In the genomic region with DNA sequence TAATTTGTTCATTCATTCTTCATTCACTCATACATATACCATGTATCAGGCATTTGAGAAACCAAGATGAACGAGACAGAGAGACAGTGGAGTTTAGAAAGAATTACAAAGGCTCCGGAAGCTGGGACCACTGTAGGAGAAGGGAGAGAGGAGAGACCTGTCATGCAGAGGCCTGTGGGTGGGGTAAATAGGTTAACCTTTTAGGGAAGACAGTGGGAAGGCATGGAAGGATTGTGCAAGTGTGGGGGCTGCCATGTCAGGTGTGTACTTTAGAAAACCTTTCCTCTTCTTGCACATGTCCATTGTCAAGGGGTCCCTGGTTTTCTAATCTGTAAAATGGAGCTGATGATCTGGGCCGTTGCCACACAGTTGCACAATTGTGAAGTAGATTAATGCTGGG, we compare ENCODE assay signal across 38 cellular contexts. TPM values are rescaled to one million over a fixed set of nuclear protein-coding genes. Genes with fewer than 3 reads are reported as not detected.
"Had no signal": no experiment of that assay in that cellular context is flagged by ENCODE, and none has a peak within 500 bp of the region (broad histone marks: within the 10 kb centered on the region; RNA-seq: fewer than 3 reads in every experiment).

No MANE protein-coding gene starts in this region.

- H3K9me3 ChIP-seq: ascending aorta had no signal

- ATAC-seq: activated CD4-positive, alpha-beta T cell treated with anti-CD3 and anti-CD28 coated beads for 36 hours; activated CD4-positive, CD25-positive, alpha-beta regulatory T cell treated with anti-CD3 and anti-CD28 coated beads, Interleukin-2, amount 50 U/mL, for 24 hours; activated CD8-positive, alpha-beta memory T cell treated with anti-CD3 and anti-CD28 coated beads, Interleukin-2, amount 10 ng/mL, durations not matched to agents 7 days and 5 days; activated CD8-positive, alpha-beta T cell treated with anti-CD3 and anti-CD28 coated beads, Interleukin-2, amount 10 ng/mL, durations not matched to agents 7 days and 5 days; activated naive CD8-positive, alpha-beta T cell treated with anti-CD3 and anti-CD28 coated beads, Interleukin-2, amount 50 U/mL, for 24 hours had no signal

- H3K27me3 ChIP-seq: ascending aorta, cardiac muscle cell had no signal

- H3K9me3 Mint-ChIP-seq: activated CD4-positive, alpha-beta memory T cell treated with anti-CD3 and anti-CD28 coated beads, Interleukin-2, amount 10 ng/mL, durations not matched to agents 7 days and 5 days; activated CD4-positive, alpha-beta T cell treated with anti-CD3 and anti-CD28 coated beads, Interleukin-2, amount 10 ng/mL, durations not matched to agents 7 days and 5 days; activated naive CD4-positive, alpha-beta T cell treated with anti-CD3 and anti-CD28 coated beads, Interleukin-2, amount 10 ng/mL, durations not matched to agents 7 days and 5 days; activated naive CD4-positive, alpha-beta T cell treated with anti-CD3 and anti-CD28 coated beads, Interleukin-2, amount 50 U/mL, for 24 hours; activated naive CD8-positive, alpha-beta T cell treated with anti-CD3 and anti-CD28 coated beads, Interleukin-2, amount 10 ng/mL, durations not matched to agents 7 days and 5 days; activated naive CD8-positive, alpha-beta T cell treated with anti-CD3 and anti-CD28 coated beads, Interleukin-2, amount 50 U/mL, for 24 hours; activated T-cell treated with anti-CD3 and anti-CD28 coated beads, Interleukin-2, amount 50 U/mL, for 24 hours; activated T-helper 2 cell treated with anti-CD3 and anti-CD28 coated beads, Interferon-gamma antibody, Interleukin-2, Interleukin-4, amounts not matched to agents 10 μg/mL and 5 μg/mL and 100 μg/mL, durations not matched to agents 14 hours and 24 hours and 36 hours; central memory CD8-positive, alpha-beta T cell; T-helper 1 cell treated with Interleukin-12 subunit alpha and Interleukin-12 subunit beta and Interleukin-4 antibody, amounts not matched to agents 30 μg/mL and 1 μg/mL, for 36 hours; T-helper 2 cell treated with Interferon-gamma antibody and Interleukin-4, amounts not matched to agents 5 μg/mL and 100 μg/mL, for 36 hours had no signal

- H3K4me3 ChIP-seq: ascending aorta, cardiac muscle cell had no signal

- FAIRE-seq: bronchial epithelial cell, TTC549 had no signal

- H3K27ac ChIP-seq: ascending aorta, cardiac muscle cell, VCaP had no signal

- H3K4me1 Mint-ChIP-seq: activated CD4-positive, alpha-beta memory T cell treated with anti-CD3 and anti-CD28 coated beads, Interleukin-2, amount 10 ng/mL, durations not matched to agents 7 days and 5 days; activated CD4-positive, alpha-beta T cell treated with anti-CD3 and anti-CD28 coated beads for 36 hours; activated CD4-positive, alpha-beta T cell treated with anti-CD3 and anti-CD28 coated beads, Interleukin-2, amount 10 ng/mL, durations not matched to agents 7 days and 5 days; activated CD8-positive, alpha-beta memory T cell treated with anti-CD3 and anti-CD28 coated beads, Interleukin-2, amount 10 ng/mL, durations not matched to agents 7 days and 5 days; activated naive CD4-positive, alpha-beta T cell treated with anti-CD3 and anti-CD28 coated beads, Interleukin-2, amount 10 ng/mL, durations not matched to agents 7 days and 5 days; activated naive CD4-positive, alpha-beta T cell treated with anti-CD3 and anti-CD28 coated beads, Interleukin-2, amount 50 U/mL, for 24 hours; activated naive CD8-positive, alpha-beta T cell treated with anti-CD3 and anti-CD28 coated beads, Interleukin-2, amount 50 U/mL, for 24 hours; central memory CD8-positive, alpha-beta T cell had no signal

- H3K36me3 Mint-ChIP-seq: activated CD8-positive, alpha-beta memory T cell treated with anti-CD3 and anti-CD28 coated beads, Interleukin-2, amount 10 ng/mL, durations not matched to agents 7 days and 5 days; activated naive CD4-positive, alpha-beta T cell treated with anti-CD3 and anti-CD28 coated beads, Interleukin-2, amount 10 ng/mL, durations not matched to agents 7 days and 5 days; activated naive CD4-positive, alpha-beta T cell treated with anti-CD3 and anti-CD28 coated beads, Interleukin-2, amount 50 U/mL, for 24 hours; activated naive CD8-positive, alpha-beta T cell; activated naive CD8-positive, alpha-beta T cell treated with anti-CD3 and anti-CD28 coated beads, Interleukin-2, amount 10 ng/mL, durations not matched to agents 7 days and 5 days; brain had no signal

- H3K4me3 Mint-ChIP-seq: activated CD4-positive, alpha-beta memory T cell treated with anti-CD3 and anti-CD28 coated beads, Interleukin-2, amount 10 ng/mL, durations not matched to agents 7 days and 5 days; activated CD4-positive, alpha-beta T cell treated with anti-CD3 and anti-CD28 coated beads for 36 hours; activated CD4-positive, alpha-beta T cell treated with anti-CD3 and anti-CD28 coated beads, Interleukin-2, amount 10 ng/mL, durations not matched to agents 7 days and 5 days; activated CD8-positive, alpha-beta memory T cell treated with anti-CD3 and anti-CD28 coated beads, Interleukin-2, amount 10 ng/mL, durations not matched to agents 7 days and 5 days; activated CD8-positive, alpha-beta T cell treated with anti-CD3 and anti-CD28 coated beads, Interleukin-2, amount 10 ng/mL, durations not matched to agents 7 days and 5 days; activated naive CD4-positive, alpha-beta T cell treated with anti-CD3 and anti-CD28 coated beads, Interleukin-2, amount 10 ng/mL, durations not matched to agents 7 days and 5 days; activated naive CD4-positive, alpha-beta T cell treated with anti-CD3 and anti-CD28 coated beads, Interleukin-2, amount 50 U/mL, for 24 hours; activated naive CD8-positive, alpha-beta T cell; activated naive CD8-positive, alpha-beta T cell treated with anti-CD3 and anti-CD28 coated beads, Interleukin-2, amount 10 ng/mL, durations not matched to agents 7 days and 5 days; activated naive CD8-positive, alpha-beta T cell treated with anti-CD3 and anti-CD28 coated beads, Interleukin-2, amount 50 U/mL, for 24 hours; activated T-cell treated with anti-CD3 and anti-CD28 coated beads, Interleukin-2, amount 50 U/mL, for 24 hours; brain; central memory CD8-positive, alpha-beta T cell; T-helper 1 cell treated with Interleukin-12 subunit alpha and Interleukin-12 subunit beta and Interleukin-4 antibody, amounts not matched to agents 30 μg/mL and 1 μg/mL, for 36 hours; T-helper 2 cell treated with Interferon-gamma antibody and Interleukin-4, amounts not matched to agents 5 μg/mL and 100 μg/mL, for 36 hours had no signal

- H3K27ac Mint-ChIP-seq: activated CD4-positive, alpha-beta memory T cell treated with anti-CD3 and anti-CD28 coated beads, Interleukin-2, amount 10 ng/mL, durations not matched to agents 7 days and 5 days; activated CD4-positive, alpha-beta T cell treated with anti-CD3 and anti-CD28 coated beads for 36 hours; activated CD4-positive, alpha-beta T cell treated with anti-CD3 and anti-CD28 coated beads, Interleukin-2, amount 10 ng/mL, durations not matched to agents 7 days and 5 days; activated CD8-positive, alpha-beta memory T cell treated with anti-CD3 and anti-CD28 coated beads, Interleukin-2, amount 10 ng/mL, durations not matched to agents 7 days and 5 days; activated CD8-positive, alpha-beta T cell treated with anti-CD3 and anti-CD28 coated beads, Interleukin-2, amount 10 ng/mL, durations not matched to agents 7 days and 5 days; activated naive CD4-positive, alpha-beta T cell treated with anti-CD3 and anti-CD28 coated beads, Interleukin-2, amount 10 ng/mL, durations not matched to agents 7 days and 5 days; activated naive CD4-positive, alpha-beta T cell treated with anti-CD3 and anti-CD28 coated beads, Interleukin-2, amount 50 U/mL, for 24 hours; activated naive CD8-positive, alpha-beta T cell; activated naive CD8-positive, alpha-beta T cell treated with anti-CD3 and anti-CD28 coated beads, Interleukin-2, amount 10 ng/mL, durations not matched to agents 7 days and 5 days; activated naive CD8-positive, alpha-beta T cell treated with anti-CD3 and anti-CD28 coated beads, Interleukin-2, amount 50 U/mL, for 24 hours; activated T-cell treated with anti-CD3 and anti-CD28 coated beads, Interleukin-2, amount 50 U/mL, for 24 hours; activated T-helper 2 cell treated with anti-CD3 and anti-CD28 coated beads, Interferon-gamma antibody, Interleukin-2, Interleukin-4, amounts not matched to agents 10 μg/mL and 5 μg/mL and 100 μg/mL, durations not matched to agents 14 hours and 24 hours and 36 hours; T-helper 1 cell treated with Interleukin-12 subunit alpha and Interleukin-12 subunit beta and Interleukin-4 antibody, amounts not matched to agents 30 μg/mL and 1 μg/mL, for 36 hours; T-helper 2 cell treated with Interferon-gamma antibody and Interleukin-4, amounts not matched to agents 5 μg/mL and 100 μg/mL, for 36 hours had no signal

- H3K36me3 ChIP-seq: ascending aorta, cardiac muscle cell had no signal

- H3K4me1 ChIP-seq: ascending aorta had no signal

- DNase-seq: activated CD4-positive, alpha-beta memory T cell treated with anti-CD3 and anti-CD28 coated beads, Interleukin-2, amount 10 ng/mL, durations not matched to agents 7 days and 5 days; activated CD4-positive, alpha-beta T cell treated with anti-CD3 and anti-CD28 coated beads for 1 hour; activated CD4-positive, alpha-beta T cell treated with anti-CD3 and anti-CD28 coated beads for 36 hours; activated CD4-positive, alpha-beta T cell treated with anti-CD3 and anti-CD28 coated beads for 48 hours; activated CD4-positive, alpha-beta T cell treated with anti-CD3 and anti-CD28 coated beads, Interleukin-2, amount 10 ng/mL, durations not matched to agents 7 days and 5 days; activated CD4-positive, alpha-beta T cell treated with anti-CD3 and anti-CD28 coated beads, Interleukin-2, amount 50 U/mL, for 48 hours; activated CD4-positive, CD25-positive, alpha-beta regulatory T cell; activated CD8-positive, alpha-beta memory T cell treated with anti-CD3 and anti-CD28 coated beads for 24 hours; activated CD8-positive, alpha-beta memory T cell treated with anti-CD3 and anti-CD28 coated beads, Interleukin-2, amount 10 ng/mL, durations not matched to agents 7 days and 5 days; activated CD8-positive, alpha-beta memory T cell treated with anti-CD3 and anti-CD28 coated beads, Interleukin-2, amount 50 U/mL, for 48 hours; activated CD8-positive, alpha-beta T cell treated with anti-CD3 and anti-CD28 coated beads, Interleukin-2, amount 10 ng/mL, durations not matched to agents 7 days and 5 days; activated effector memory CD4-positive, alpha-beta T cell treated with Interleukin-2 at 50 U/mL for 16 hours; activated gamma-delta T cell; activated naive CD4-positive, alpha-beta T cell treated with anti-CD3 and anti-CD28 coated beads, Interleukin-2, amount 10 ng/mL, durations not matched to agents 7 days and 5 days; activated naive CD4-positive, alpha-beta T cell treated with Interleukin-2 at 50 U/mL for 16 hours; activated naive CD8-positive, alpha-beta T cell treated with anti-CD3 and anti-CD28 coated beads, Interleukin-2, amount 10 ng/mL, durations not matched to agents 7 days and 5 days; activated naive CD8-positive, alpha-beta T cell treated with anti-CD3 and anti-CD28 coated beads, Interleukin-2, amount 50 U/mL, for 24 hours; activated T-cell treated with anti-CD3 and anti-CD28 coated beads, Interleukin-2, amount 50 U/mL, for 24 hours; activated T-cell treated with anti-CD3 and anti-CD28 coated beads, Interleukin-2, amount 50 U/mL, for 48 hours; amygdala; anterior cingulate cortex; cerebellar nuclear complex; T-helper 1 cell; T-helper 2 cell; T-helper 9 cell had no signal

RNA-seq across cellular contexts. Expression of a gene that starts 44.2 kb away (rescaled TPM):
- total RNA-seq: activated CD4-positive, alpha-beta memory T cell treated with anti-CD3 and anti-CD28 coated beads, Interleukin-2, amount 10 ng/mL, durations not matched to agents 7 days and 5 days; activated CD4-positive, alpha-beta T cell treated with anti-CD3 and anti-CD28 coated beads, Interleukin-2, amount 10 ng/mL, durations not matched to agents 7 days and 5 days; activated CD8-positive, alpha-beta T cell treated with anti-CD3 and anti-CD28 coated beads, Interleukin-2, amount 10 ng/mL, durations not matched to agents 7 days and 5 days; ascending aorta had no signal
